ENCODE assay signal across 2 cellular contexts in genomic region chr1:37362569-37362968, GRCh38.
TF ChIP-seq lines count a peak whose summit lies in the region.

No MANE protein-coding gene starts in this region.

TF ChIP-seq in HCT116, 20 proteins besides CTCF, POLR2A, EP300 and RAD21:
- no peak for TF ChIP-seq ZBTB33 (IDR thresholded peaks at IDR 0.05; ENCODE audit: extremely low read depth, insufficient replicate concordance, low read length)
- TF ChIP-seq ZNF274 (IDR thresholded peaks at IDR 0.05; ENCODE audit: low read depth, low read length): no peak
- TF ChIP-seq SP1 (IDR thresholded peaks at IDR 0.05; ENCODE audit: low read depth): no peak
- no peak for TF ChIP-seq YY1 (IDR thresholded peaks at IDR 0.05; ENCODE audit: extremely low read depth, insufficient replicate concordance, low read depth, low read length)
- TF ChIP-seq POLR2AphosphoS5 (IDR thresholded peaks at IDR 0.05; ENCODE audit: low read depth, low read length): no peak
- TF ChIP-seq JUND (IDR thresholded peaks at IDR 0.05): no peak
- peak; percentile 32 for TF ChIP-seq REST (IDR thresholded peaks at IDR 0.05; ENCODE audit: low read depth)
TF ChIP-seq in HCT116: peak in this region for 1.

TF ChIP-seq in H1, 55 proteins besides CTCF, POLR2A, EP300 and RAD21 (continued from another document):
- no peak for TF ChIP-seq NANOG (IDR thresholded peaks at IDR 0.05; ENCODE audit: insufficient read depth, low read depth, low read length, poor library complexity, severe bottlenecking)
- TF ChIP-seq POLR2AphosphoS5 (IDR thresholded peaks at IDR 0.05; ENCODE audit: low read depth, low read length): no peak
- no peak for TF ChIP-seq USF2 (IDR thresholded peaks at IDR 0.05; ENCODE audit: low read length)
- no peak for TF ChIP-seq ATF3 (IDR thresholded peaks at IDR 0.05; ENCODE audit: insufficient read depth, low read depth, low read length)
